Comparison of ENCODE assay signal across 1 cellular context in the genomic region with DNA sequence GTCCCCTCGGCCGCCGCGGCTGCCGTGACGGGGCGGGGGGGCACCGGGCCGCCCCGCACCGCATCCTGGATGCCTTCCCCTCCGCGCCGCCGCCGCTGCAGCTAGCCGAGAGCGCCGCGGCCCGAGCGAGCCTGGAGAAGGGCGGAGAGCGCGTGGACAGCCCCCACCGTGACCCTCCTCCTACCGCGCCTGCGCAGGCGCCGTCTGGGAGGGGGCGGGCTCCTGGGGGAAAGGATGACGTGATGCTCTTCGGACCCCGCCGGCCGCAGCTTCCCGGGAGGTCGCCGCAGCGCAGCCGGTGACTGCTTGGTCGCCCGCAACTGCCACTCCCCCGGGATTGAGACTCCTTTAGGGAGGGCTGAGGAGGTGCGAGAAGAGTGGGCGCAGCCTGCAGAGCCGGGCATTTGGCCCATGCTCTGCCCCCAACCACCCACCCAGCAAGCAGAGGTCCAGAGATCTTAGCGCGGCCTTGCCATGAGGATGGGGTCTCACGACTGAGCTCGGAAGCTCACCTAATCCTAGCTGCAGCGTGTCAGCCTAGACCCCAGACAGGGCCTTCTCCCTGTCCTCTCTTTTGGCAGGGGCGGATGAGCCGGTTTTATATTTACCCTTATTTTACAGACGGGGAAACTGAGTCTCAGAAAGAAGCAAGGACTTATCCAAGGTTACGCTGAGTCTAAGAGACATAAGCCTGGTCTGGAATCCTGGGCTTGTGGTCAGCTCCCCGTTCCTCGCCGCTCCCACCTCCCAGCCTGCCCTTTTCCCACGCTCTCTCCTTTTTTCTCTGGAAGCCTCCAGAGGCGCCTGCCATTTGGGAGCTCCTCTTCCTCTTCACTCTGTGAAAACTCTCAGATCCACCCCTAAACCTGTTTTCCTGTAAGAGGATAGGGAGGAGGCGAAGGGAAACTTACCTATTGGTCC.
TF ChIP-seq lines count a peak whose summit lies in the region.

A gene (minus strand): TSS at position 140 of the 921 bp plus-strand sequence. CDS start 281 bp downstream, outside the sequence.

TF ChIP-seq in HepG2, 621 proteins besides CTCF, POLR2A, EP300 and RAD21 (continued from another document and continues in another):
- TF ChIP-seq, protein P1, sequence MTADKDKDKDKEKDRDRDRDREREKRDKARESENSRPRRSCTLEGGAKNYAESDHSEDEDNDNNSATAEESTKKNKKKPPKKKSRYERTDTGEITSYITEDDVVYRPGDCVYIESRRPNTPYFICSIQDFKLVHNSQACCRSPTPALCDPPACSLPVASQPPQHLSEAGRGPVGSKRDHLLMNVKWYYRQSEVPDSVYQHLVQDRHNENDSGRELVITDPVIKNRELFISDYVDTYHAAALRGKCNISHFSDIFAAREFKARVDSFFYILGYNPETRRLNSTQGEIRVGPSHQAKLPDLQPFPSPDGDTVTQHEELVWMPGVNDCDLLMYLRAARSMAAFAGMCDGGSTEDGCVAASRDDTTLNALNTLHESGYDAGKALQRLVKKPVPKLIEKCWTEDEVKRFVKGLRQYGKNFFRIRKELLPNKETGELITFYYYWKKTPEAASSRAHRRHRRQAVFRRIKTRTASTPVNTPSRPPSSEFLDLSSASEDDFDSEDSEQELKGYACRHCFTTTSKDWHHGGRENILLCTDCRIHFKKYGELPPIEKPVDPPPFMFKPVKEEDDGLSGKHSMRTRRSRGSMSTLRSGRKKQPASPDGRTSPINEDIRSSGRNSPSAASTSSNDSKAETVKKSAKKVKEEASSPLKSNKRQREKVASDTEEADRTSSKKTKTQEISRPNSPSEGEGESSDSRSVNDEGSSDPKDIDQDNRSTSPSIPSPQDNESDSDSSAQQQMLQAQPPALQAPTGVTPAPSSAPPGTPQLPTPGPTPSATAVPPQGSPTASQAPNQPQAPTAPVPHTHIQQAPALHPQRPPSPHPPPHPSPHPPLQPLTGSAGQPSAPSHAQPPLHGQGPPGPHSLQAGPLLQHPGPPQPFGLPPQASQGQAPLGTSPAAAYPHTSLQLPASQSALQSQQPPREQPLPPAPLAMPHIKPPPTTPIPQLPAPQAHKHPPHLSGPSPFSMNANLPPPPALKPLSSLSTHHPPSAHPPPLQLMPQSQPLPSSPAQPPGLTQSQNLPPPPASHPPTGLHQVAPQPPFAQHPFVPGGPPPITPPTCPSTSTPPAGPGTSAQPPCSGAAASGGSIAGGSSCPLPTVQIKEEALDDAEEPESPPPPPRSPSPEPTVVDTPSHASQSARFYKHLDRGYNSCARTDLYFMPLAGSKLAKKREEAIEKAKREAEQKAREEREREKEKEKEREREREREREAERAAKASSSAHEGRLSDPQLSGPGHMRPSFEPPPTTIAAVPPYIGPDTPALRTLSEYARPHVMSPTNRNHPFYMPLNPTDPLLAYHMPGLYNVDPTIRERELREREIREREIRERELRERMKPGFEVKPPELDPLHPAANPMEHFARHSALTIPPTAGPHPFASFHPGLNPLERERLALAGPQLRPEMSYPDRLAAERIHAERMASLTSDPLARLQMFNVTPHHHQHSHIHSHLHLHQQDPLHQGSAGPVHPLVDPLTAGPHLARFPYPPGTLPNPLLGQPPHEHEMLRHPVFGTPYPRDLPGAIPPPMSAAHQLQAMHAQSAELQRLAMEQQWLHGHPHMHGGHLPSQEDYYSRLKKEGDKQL (CRISPR knock-in tag; IDR thresholded peaks at IDR 0.05; ENCODE audit: low read depth) = no peak
- TF ChIP-seq, protein P2, sequence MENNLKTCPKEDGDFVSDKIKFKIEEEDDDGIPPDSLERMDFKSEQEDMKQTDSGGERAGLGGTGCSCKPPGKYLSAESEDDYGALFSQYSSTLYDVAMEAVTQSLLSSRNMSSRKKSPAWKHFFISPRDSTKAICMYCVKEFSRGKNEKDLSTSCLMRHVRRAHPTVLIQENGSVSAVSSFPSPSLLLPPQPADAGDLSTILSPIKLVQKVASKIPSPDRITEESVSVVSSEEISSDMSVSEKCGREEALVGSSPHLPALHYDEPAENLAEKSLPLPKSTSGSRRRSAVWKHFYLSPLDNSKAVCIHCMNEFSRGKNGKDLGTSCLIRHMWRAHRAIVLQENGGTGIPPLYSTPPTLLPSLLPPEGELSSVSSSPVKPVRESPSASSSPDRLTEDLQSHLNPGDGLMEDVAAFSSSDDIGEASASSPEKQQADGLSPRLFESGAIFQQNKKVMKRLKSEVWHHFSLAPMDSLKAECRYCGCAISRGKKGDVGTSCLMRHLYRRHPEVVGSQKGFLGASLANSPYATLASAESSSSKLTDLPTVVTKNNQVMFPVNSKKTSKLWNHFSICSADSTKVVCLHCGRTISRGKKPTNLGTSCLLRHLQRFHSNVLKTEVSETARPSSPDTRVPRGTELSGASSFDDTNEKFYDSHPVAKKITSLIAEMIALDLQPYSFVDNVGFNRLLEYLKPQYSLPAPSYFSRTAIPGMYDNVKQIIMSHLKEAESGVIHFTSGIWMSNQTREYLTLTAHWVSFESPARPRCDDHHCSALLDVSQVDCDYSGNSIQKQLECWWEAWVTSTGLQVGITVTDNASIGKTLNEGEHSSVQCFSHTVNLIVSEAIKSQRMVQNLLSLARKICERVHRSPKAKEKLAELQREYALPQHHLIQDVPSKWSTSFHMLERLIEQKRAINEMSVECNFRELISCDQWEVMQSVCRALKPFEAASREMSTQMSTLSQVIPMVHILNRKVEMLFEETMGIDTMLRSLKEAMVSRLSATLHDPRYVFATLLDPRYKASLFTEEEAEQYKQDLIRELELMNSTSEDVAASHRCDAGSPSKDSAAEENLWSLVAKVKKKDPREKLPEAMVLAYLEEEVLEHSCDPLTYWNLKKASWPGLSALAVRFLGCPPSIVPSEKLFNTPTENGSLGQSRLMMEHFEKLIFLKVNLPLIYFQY (CRISPR knock-in tag; IDR thresholded peaks at IDR 0.05; ENCODE audit: borderline replicate concordance) = no peak; the same call in 1 of the 2 replicates
- TF ChIP-seq MATR3 (CRISPR knock-in tag; IDR thresholded peaks at IDR 0.05) (no peak), BRCA1 (CRISPR knock-in tag; IDR thresholded peaks at IDR 0.05) (no peak), ZNF619 (CRISPR knock-in tag; IDR thresholded peaks at IDR 0.05) (no peak), JUNB (CRISPR knock-in tag; IDR thresholded peaks at IDR 0.05; ENCODE audit: borderline replicate concordance) (no peak), ZBTB21 (CRISPR knock-in tag; IDR thresholded peaks at IDR 0.05) (no peak), HNRNPK (IDR thresholded peaks at IDR 0.05; ENCODE audit: low read depth, low read length, poor library complexity, severe bottlenecking) (no peak), ZFP62 (CRISPR knock-in tag; IDR thresholded peaks at IDR 0.05) (no peak)
- TF ChIP-seq, protein P3, sequence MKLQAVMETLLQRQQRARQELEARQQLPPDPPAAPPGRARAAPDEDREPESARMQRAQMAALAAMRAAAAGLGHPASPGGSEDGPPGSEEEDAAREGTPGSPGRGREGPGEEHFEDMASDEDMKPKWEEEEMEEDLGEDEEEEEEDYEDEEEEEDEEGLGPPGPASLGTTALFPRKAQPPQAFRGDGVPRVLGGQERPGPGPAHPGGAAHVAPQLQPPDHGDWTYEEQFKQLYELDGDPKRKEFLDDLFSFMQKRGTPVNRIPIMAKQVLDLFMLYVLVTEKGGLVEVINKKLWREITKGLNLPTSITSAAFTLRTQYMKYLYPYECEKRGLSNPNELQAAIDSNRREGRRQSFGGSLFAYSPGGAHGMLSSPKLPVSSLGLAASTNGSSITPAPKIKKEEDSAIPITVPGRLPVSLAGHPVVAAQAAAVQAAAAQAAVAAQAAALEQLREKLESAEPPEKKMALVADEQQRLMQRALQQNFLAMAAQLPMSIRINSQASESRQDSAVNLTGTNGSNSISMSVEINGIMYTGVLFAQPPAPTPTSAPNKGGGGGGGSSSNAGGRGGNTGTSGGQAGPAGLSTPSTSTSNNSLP (IDR thresholded peaks at IDR 0.05; ENCODE audit: low read depth, low read length) = no peak
- TF ChIP-seq, protein P4, sequence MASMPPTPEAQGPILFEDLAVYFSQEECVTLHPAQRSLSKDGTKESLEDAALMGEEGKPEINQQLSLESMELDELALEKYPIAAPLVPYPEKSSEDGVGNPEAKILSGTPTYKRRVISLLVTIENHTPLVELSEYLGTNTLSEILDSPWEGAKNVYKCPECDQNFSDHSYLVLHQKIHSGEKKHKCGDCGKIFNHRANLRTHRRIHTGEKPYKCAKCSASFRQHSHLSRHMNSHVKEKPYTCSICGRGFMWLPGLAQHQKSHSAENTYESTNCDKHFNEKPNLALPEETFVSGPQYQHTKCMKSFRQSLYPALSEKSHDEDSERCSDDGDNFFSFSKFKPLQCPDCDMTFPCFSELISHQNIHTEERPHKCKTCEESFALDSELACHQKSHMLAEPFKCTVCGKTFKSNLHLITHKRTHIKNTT (CRISPR knock-in tag; IDR thresholded peaks at IDR 0.05) = no peak
- TF ChIP-seq, protein P5, sequence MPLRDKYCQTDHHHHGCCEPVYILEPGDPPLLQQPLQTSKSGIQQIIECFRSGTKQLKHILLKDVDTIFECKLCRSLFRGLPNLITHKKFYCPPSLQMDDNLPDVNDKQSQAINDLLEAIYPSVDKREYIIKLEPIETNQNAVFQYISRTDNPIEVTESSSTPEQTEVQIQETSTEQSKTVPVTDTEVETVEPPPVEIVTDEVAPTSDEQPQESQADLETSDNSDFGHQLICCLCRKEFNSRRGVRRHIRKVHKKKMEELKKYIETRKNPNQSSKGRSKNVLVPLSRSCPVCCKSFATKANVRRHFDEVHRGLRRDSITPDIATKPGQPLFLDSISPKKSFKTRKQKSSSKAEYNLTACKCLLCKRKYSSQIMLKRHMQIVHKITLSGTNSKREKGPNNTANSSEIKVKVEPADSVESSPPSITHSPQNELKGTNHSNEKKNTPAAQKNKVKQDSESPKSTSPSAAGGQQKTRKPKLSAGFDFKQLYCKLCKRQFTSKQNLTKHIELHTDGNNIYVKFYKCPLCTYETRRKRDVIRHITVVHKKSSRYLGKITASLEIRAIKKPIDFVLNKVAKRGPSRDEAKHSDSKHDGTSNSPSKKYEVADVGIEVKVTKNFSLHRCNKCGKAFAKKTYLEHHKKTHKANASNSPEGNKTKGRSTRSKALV (CRISPR knock-in tag; IDR thresholded peaks at IDR 0.05) = no peak
- TF ChIP-seq, protein P6, sequence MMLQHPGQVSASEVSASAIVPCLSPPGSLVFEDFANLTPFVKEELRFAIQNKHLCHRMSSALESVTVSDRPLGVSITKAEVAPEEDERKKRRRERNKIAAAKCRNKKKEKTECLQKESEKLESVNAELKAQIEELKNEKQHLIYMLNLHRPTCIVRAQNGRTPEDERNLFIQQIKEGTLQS (CRISPR knock-in tag; IDR thresholded peaks at IDR 0.05) = peak; percentile 83
- TF ChIP-seq, protein P7, sequence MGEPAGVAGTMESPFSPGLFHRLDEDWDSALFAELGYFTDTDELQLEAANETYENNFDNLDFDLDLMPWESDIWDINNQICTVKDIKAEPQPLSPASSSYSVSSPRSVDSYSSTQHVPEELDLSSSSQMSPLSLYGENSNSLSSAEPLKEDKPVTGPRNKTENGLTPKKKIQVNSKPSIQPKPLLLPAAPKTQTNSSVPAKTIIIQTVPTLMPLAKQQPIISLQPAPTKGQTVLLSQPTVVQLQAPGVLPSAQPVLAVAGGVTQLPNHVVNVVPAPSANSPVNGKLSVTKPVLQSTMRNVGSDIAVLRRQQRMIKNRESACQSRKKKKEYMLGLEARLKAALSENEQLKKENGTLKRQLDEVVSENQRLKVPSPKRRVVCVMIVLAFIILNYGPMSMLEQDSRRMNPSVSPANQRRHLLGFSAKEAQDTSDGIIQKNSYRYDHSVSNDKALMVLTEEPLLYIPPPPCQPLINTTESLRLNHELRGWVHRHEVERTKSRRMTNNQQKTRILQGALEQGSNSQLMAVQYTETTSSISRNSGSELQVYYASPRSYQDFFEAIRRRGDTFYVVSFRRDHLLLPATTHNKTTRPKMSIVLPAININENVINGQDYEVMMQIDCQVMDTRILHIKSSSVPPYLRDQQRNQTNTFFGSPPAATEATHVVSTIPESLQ (CRISPR knock-in tag; conservative IDR thresholded peaks at IDR 0.05) = no peak
- TF ChIP-seq, protein P8, sequence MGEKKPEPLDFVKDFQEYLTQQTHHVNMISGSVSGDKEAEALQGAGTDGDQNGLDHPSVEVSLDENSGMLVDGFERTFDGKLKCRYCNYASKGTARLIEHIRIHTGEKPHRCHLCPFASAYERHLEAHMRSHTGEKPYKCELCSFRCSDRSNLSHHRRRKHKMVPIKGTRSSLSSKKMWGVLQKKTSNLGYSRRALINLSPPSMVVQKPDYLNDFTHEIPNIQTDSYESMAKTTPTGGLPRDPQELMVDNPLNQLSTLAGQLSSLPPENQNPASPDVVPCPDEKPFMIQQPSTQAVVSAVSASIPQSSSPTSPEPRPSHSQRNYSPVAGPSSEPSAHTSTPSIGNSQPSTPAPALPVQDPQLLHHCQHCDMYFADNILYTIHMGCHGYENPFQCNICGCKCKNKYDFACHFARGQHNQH (CRISPR knock-in tag; IDR thresholded peaks at IDR 0.05) = 0 out of 2 replicates have a peak, but pooled peaks have one; percentile 41
- TF ChIP-seq, protein P9, sequence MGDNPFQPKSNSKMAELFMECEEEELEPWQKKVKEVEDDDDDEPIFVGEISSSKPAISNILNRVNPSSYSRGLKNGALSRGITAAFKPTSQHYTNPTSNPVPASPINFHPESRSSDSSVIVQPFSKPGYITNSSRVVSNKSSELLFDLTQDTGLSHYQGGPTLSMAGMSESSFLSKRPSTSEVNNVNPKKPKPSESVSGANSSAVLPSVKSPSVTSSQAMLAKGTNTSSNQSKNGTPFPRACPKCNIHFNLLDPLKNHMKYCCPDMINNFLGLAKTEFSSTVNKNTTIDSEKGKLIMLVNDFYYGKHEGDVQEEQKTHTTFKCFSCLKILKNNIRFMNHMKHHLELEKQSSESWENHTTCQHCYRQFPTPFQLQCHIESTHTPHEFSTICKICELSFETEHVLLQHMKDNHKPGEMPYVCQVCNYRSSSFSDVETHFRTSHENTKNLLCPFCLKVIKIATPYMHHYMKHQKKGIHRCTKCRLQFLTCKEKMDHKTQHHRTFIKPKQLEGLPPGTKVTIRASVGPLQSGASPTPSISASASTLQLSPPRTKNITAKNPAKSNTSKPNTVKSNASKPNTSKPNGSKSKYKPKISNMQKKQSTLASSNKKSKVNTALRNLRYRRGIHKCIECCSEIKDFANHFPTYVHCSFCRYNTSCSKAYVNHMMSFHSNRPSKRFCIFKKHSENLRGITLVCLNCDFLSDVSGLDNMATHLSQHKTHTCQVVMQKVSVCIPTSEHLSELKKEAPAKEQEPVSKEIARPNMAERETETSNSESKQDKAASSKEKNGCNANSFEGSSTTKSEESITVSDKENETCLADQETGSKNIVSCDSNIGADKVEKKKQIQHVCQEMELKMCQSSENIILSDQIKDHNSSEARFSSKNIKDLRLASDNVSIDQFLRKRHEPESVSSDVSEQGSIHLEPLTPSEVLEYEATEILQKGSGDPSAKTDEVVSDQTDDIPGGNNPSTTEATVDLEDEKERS (CRISPR knock-in tag; IDR thresholded peaks at IDR 0.05) = no peak
- TF ChIP-seq, protein P10, sequence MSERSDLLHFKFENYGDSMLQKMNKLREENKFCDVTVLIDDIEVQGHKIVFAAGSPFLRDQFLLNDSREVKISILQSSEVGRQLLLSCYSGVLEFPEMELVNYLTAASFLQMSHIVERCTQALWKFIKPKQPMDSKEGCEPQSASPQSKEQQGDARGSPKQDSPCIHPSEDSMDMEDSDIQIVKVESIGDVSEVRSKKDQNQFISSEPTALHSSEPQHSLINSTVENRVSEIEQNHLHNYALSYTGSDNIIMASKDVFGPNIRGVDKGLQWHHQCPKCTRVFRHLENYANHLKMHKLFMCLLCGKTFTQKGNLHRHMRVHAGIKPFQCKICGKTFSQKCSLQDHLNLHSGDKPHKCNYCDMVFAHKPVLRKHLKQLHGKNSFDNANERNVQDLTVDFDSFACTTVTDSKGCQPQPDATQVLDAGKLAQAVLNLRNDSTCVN (CRISPR knock-in tag; IDR thresholded peaks at IDR 0.05; ENCODE audit: borderline replicate concordance) = no peak; the same call in 1 of the 2 replicates
